In the genomic region with DNA sequence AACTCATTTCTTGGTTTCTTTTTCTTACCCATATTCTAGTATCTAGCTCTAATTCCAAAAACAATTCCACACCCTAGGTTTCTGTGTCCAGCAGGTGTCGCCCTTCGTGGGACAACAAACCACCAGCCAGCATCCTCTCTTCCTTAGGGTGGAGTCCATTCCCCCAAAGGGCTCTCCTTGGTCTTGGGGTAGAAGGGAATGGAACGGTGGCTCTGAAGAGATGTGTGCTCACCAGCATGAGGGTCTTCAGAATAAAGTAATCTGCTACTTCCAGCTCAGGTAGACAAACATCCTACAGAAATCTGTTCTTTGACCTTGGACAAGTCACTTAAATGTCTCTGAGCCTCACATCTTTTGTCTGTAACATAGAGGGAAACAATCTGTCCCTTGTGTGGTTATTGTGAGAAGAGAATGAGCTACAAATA, we compare ENCODE assay signal across 8 cellular contexts. TPM values are rescaled to one million over a fixed set of nuclear protein-coding genes. Genes with fewer than 3 reads are reported as not detected.
DNase-seq lines count a peak whose midpoint lies in the region; ATAC-seq lines count a peak whose summit lies in the region.

No MANE protein-coding gene starts in this region.

- ATAC-seq in GM21447 (IDR thresholded peaks at IDR 0.05; ENCODE audit: unreplicated experiment): no peak

- peak; percentile 47 to 53 for DNase-seq in SHP77 (lab: John Stamatoyannopoulos, UW)
- DNase-seq in SHP77 treated with DMSO at 0.1 percent for 48 hours (lab: John Stamatoyannopoulos, UW): no peak
- DNase-seq in NCI-H2227 treated with DMSO at 0.1 percent for 48 hours (lab: John Stamatoyannopoulos, UW): peak; percentile 59
- DNase-seq in activated CD4-positive, alpha-beta T cell treated with anti-CD3 and anti-CD28 coated beads for 24 hours (ENCODE audit: low read depth in 2 of 2): peak; percentile 69 to 75
- peak; percentile 79 for DNase-seq in cerebellum (ENCODE audit: low spot score)
- DNase-seq in left kidney (ENCODE audit: low read depth, low spot score): peak; percentile 87
- peak; percentile 83 for DNase-seq in stimulated activated CD4-positive, alpha-beta T cell treated with anti-CD3 and anti-CD28 coated beads, Interleukin-4, amount 100 ng/mL, for 24 hours

RNA-seq across cellular contexts. Expression of gene HLA-DMB, which starts 7.2 kb away (rescaled TPM):
- total RNA-seq in cerebellum: 1.5 TPM

RNA-seq across cellular contexts. Expression of gene HLA-DMA, which starts 19.2 kb away (rescaled TPM):
- total RNA-seq in cerebellum: 0.73 TPM

RNA-seq across cellular contexts. Expression of gene BRD2, which starts 34.7 kb away (rescaled TPM):
- total RNA-seq in cerebellum: 77.4 TPM
